Comparison of ENCODE assay signal across 6 cellular contexts in genomic region chr17:45146616-45147101, GRCh38. TPM values are rescaled to one million over a fixed set of nuclear protein-coding genes. Genes with fewer than 3 reads are reported as not detected.
A peak's percentile ranks its signal among the peaks of the same experiment; 100 is the strongest.
DNase-seq lines count a peak whose midpoint lies in the region; ATAC-seq, FAIRE-seq and TF ChIP-seq lines count a peak whose summit lies in the region.

No MANE protein-coding gene starts in this region.

- H3K4me1 ChIP-seq in kidney (ENCODE audit: control insufficient read depth in 1 of 2, insufficient read depth in 1 of 2, low read depth in 1 of 2, low read length in 2 of 2) = peaks cover 18 to 24% of the 10 kb centered on the region in 2 donors

- DNase-seq in Caki2 (ENCODE audit: low read depth) (peak; percentile 85), T-helper 17 cell (no peak), kidney (no peak), NCI-H2029 treated with DMSO at 0.1 percent for 48 hours (lab: John Stamatoyannopoulos, UW) (no peak)

- H3K36me3 Mint-ChIP-seq in T-helper 17 cell (ENCODE audit: low read depth) = peaks cover 4% of the 10 kb centered on the region

- peaks cover 5% of the 10 kb centered on the region for H3K27me3 Mint-ChIP-seq in T-helper 17 cell

- H3K9me3 ChIP-seq in T-helper 17 cell (ENCODE audit: control insufficient read depth, low read length, poor library complexity, severe bottlenecking) = no peaks in the 10 kb centered on the region
- H3K9me3 ChIP-seq in kidney (ENCODE audit: control insufficient read depth in 1 of 2, low read length in 2 of 2) = no peaks in the 10 kb centered on the region

- intact Hi-C loops in kidney (cut with DNase I) = no loop called here

- H3K36me3 ChIP-seq in kidney (ENCODE audit: control insufficient read depth in 1 of 2, insufficient read depth in 2 of 2, low read length in 2 of 2) = no peaks in the 10 kb centered on the region

- TF ChIP-seq CTCF in kidney (IDR thresholded peaks at IDR 0.05; ENCODE audit: borderline replicate concordance, extremely low read depth, insufficient read depth) = no peak

- peaks cover 43% of the 10 kb centered on the region for H3K4me1 Mint-ChIP-seq in T-helper 17 cell

- peak overlapping the region; percentile 59 to 69 for H3K4me3 ChIP-seq in kidney (ENCODE audit: low read length in 2 of 2)

- peak overlapping the region; percentile 88 for H3K4me3 Mint-ChIP-seq in T-helper 17 cell

- ATAC-seq in T-helper 17 cell (no peak), HG03521 (IDR thresholded peaks at IDR 0.05; ENCODE audit: unreplicated experiment) (no peak), GM18519 (IDR thresholded peaks at IDR 0.05; ENCODE audit: low FRiP score, unreplicated experiment) (no peak)

- FAIRE-seq in kidney (lab: Jason Lieb, UNC) = no peak

- in situ Hi-C loops in Caki2 (cut with HindIII; ENCODE audit: low pct_unique_long_range_greater_than_20kb, low sequenced_read_pairs) = no loop called here

- peak overlapping the region; percentile 96 to 100 for H3K27ac ChIP-seq in kidney (ENCODE audit: low read depth in 2 of 2, low read length in 2 of 2)

- H3K9ac ChIP-seq in kidney (ENCODE audit: low read length in 2 of 2) = peak overlapping the region in 1 of 2 donors; percentile 87

- peak overlapping the region; percentile 99 for H3K27ac Mint-ChIP-seq in T-helper 17 cell

RNA-seq across cellular contexts. Expression of gene HEXIM1, which starts 1.6 kb away (rescaled TPM):
- total RNA-seq in Caki2 (2014; rRNA removed; shearing (Covaris generic); ENCODE audit: low replicate concordance) = 11.6 and 13.0 TPM in 2 replicates
- total RNA-seq in T-helper 17 cell (10 to 100 TPM; 52.4 to 71.8 TPM), kidney (34.7 TPM)
- 25.0 TPM for polyA plus RNA-seq in kidney (ENCODE audit: insufficient read depth, low read depth, low replicate concordance)

RNA-seq across cellular contexts. Expression of gene ACBD4, which starts 11.2 kb away (rescaled TPM):
- 7.8 and 16.7 TPM in 2 replicates for total RNA-seq in Caki2 (2014; rRNA removed; shearing (Covaris generic); ENCODE audit: low replicate concordance)
- total RNA-seq in T-helper 17 cell = 10 to 100 TPM; 13.6 to 18.9 TPM
- 19.2 TPM for total RNA-seq in kidney
- 46.3 TPM for polyA plus RNA-seq in kidney (ENCODE audit: insufficient read depth, low read depth, low replicate concordance)

RNA-seq across cellular contexts. Expression of gene PLCD3, which starts 14.3 kb away (rescaled TPM):
- total RNA-seq in Caki2 (2014; rRNA removed; shearing (Covaris generic); ENCODE audit: low replicate concordance) = 74.9 and 164 TPM in 2 replicates
- total RNA-seq in T-helper 17 cell = 1 to 10 TPM; 3.7 to 5.0 TPM
- 111 TPM for total RNA-seq in kidney
- polyA plus RNA-seq in kidney (ENCODE audit: insufficient read depth, low read depth, low replicate concordance) = 14.8 TPM

RNA-seq across cellular contexts. Expression of gene HEXIM2, which starts 15.0 kb away (rescaled TPM):
- total RNA-seq in Caki2 (2014; rRNA removed; shearing (Covaris generic); ENCODE audit: low replicate concordance) = 36.7 and 53.4 TPM in 2 replicates
- total RNA-seq in T-helper 17 cell = 10 to 100 TPM in 1 of 2 donors, 1 to 10 TPM in 1; 1.5 to 12.3 TPM
- 6.2 TPM for total RNA-seq in kidney
- 29.1 TPM for polyA plus RNA-seq in kidney (ENCODE audit: insufficient read depth, low read depth, low replicate concordance)

Comparison
In these comparisons a context has a peak if more than half of its experiments do, and no peak if none do; other contexts are left out.
1. RNA of gene PLCD3, which starts 14.3 kb away (total RNA-seq): 111 TPM in kidney (single experiment) and 74.9 to 164 TPM in Caki2; 3.7 to 5.0 TPM in T-helper 17 cell; every median in the first group is over 10 times any median in the second.